Comparison of ENCODE assay signal across 13 cellular contexts in the genomic region with DNA sequence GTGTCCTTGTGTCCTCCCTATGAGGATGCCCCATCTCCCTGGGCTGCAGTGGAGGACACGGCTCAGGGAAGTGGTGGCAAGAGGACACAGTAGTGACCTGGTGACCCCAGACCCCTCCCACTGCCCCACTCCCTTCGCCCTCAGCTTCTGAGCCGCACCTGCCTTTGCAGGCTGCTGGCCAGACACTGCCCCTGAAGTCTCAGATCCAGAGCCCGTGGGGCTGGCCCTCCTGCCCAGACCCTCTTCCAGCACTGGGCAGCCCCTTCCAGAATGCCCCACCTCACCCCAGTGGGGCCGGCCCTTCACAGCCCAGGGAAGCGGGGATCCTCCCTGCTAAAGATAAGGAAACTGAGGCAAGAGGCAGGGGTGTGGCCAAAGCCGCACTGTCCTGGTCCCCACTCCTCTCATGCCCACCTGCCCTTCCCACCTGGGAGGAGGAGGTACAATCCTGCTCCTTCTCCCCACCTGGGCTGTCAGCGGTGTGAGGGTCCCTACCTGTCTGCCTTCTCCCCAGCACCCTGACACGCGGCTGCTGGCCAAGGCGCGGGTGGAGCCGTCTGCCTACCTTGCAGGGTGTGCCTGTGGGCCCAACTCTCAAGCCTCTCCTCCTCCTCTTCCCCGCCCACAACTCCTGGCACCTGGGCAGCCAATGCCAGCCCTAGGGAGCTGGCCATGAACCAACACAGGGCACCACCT. TPM values are rescaled to one million over a fixed set of nuclear protein-coding genes. Genes with fewer than 3 reads are reported as not detected.
DNase-seq lines count a peak whose midpoint lies in the region; ATAC-seq and TF ChIP-seq lines count a peak whose summit lies in the region.
"Had no signal": no experiment of that assay in that cellular context is flagged by ENCODE, and none has a peak within 500 bp of the region (broad histone marks: within the 10 kb centered on the region; RNA-seq: fewer than 3 reads in every experiment).

No MANE protein-coding gene starts in this region.

- H3K9ac ChIP-seq in colonic mucosa (ENCODE audit: low read depth in 2 of 2, low read length in 2 of 2) = peak overlapping the region in 1 of 2 donors; percentile 40

- peak; percentile 28 for DNase-seq in Right ventricle myocardium superior
- no peak for DNase-seq in cardiac septum (ENCODE audit: low spot score)
- DNase-seq in colonic mucosa = peak; percentile 81
- DNase-seq in mucosa of gallbladder (ENCODE audit: low spot score) = peak; percentile 52
- no peak for DNase-seq in effector memory CD4-positive, alpha-beta T cell
- DNase-seq in DMS53 treated with DMSO at 0.1 percent for 48 hours (lab: John Stamatoyannopoulos, UW; ENCODE audit: unreplicated experiment) = no peak
- DNase-seq in activated T-cell treated with anti-CD3 and anti-CD28 coated beads, Interleukin-2, amount 50 U/mL, for 24 hours = no peak
- DNase-seq in nephron progenitor cell = no peak
- DNase-seq: H9, NCI-H1930, SIG-M5 had no signal

- intact Hi-C loops in Right ventricle myocardium superior (cut with DNase I) = no loop called here
- intact Hi-C loops in cardiac septum (cut with DNase I) = no loop called here
- intact Hi-C loops in colonic mucosa (cut with DNase I) = no loop called here

- H3K27me3 Mint-ChIP-seq in activated T-cell treated with anti-CD3 and anti-CD28 coated beads, Interleukin-2, amount 50 U/mL, for 24 hours = no peaks in the 10 kb centered on the region
- H3K27me3 Mint-ChIP-seq in nephron progenitor cell (ENCODE audit: low read depth, poor library complexity) = peaks cover 4% of the 10 kb centered on the region

- H3K27ac Mint-ChIP-seq in activated T-cell treated with anti-CD3 and anti-CD28 coated beads, Interleukin-2, amount 50 U/mL, for 24 hours = no peak overlapping the region
- H3K27ac Mint-ChIP-seq in nephron progenitor cell = no peak overlapping the region
- H3K27ac Mint-ChIP-seq: H9 had no signal

- H3K4me1 ChIP-seq in colonic mucosa = no peaks in the 10 kb centered on the region
- H3K4me1 ChIP-seq in effector memory CD4-positive, alpha-beta T cell (ENCODE audit: control insufficient read depth, insufficient read depth, low read length, poor library complexity, severe bottlenecking) = no peaks in the 10 kb centered on the region

- H3K27me3 ChIP-seq in colonic mucosa = no peaks in the 10 kb centered on the region
- H3K27me3 ChIP-seq in effector memory CD4-positive, alpha-beta T cell (replicated peaks; ENCODE audit: control insufficient read depth, insufficient read depth, low read length, poor library complexity, severe bottlenecking) = no peaks in the 10 kb centered on the region

- no peaks in the 10 kb centered on the region for H3K36me3 ChIP-seq in colonic mucosa
- H3K36me3 ChIP-seq in effector memory CD4-positive, alpha-beta T cell (ENCODE audit: control insufficient read depth, insufficient read depth, low read length) = no peaks in the 10 kb centered on the region

- ATAC-seq in Right ventricle myocardium superior (ENCODE audit: poor library complexity) = peak; percentile 11

- TF ChIP-seq CTCF in colonic mucosa (IDR thresholded peaks at IDR 0.05) (no peak), nephron progenitor cell (IDR thresholded peaks at IDR 0.05) (no peak)

- H3K9me3 Mint-ChIP-seq in activated T-cell treated with anti-CD3 and anti-CD28 coated beads, Interleukin-2, amount 50 U/mL, for 24 hours = no peaks in the 10 kb centered on the region
- H3K9me3 Mint-ChIP-seq in nephron progenitor cell = no peaks in the 10 kb centered on the region
- H3K9me3 Mint-ChIP-seq: H9 had no signal

- no peaks in the 10 kb centered on the region for H3K4me1 Mint-ChIP-seq in activated T-cell treated with anti-CD3 and anti-CD28 coated beads, Interleukin-2, amount 50 U/mL, for 24 hours (ENCODE audit: low read depth)
- no peaks in the 10 kb centered on the region for H3K4me1 Mint-ChIP-seq in nephron progenitor cell
- H3K4me1 Mint-ChIP-seq: H9 had no signal

- no peak overlapping the region for H3K4me3 Mint-ChIP-seq in activated T-cell treated with anti-CD3 and anti-CD28 coated beads, Interleukin-2, amount 50 U/mL, for 24 hours
- H3K4me3 Mint-ChIP-seq in nephron progenitor cell = no peak overlapping the region
- H3K4me3 Mint-ChIP-seq: H9 had no signal

- H3K36me3 Mint-ChIP-seq in activated T-cell treated with anti-CD3 and anti-CD28 coated beads, Interleukin-2, amount 50 U/mL, for 24 hours (ENCODE audit: low read depth) = no peaks in the 10 kb centered on the region
- H3K36me3 Mint-ChIP-seq in nephron progenitor cell (ENCODE audit: low read depth) = no peaks in the 10 kb centered on the region

- no peak overlapping the region for H3K27ac ChIP-seq in colonic mucosa
- no peak overlapping the region for H3K27ac ChIP-seq in effector memory CD4-positive, alpha-beta T cell (ENCODE audit: insufficient read depth, low read length, poor library complexity, severe bottlenecking)
- H3K27ac ChIP-seq: C4-2B had no signal

- no peak overlapping the region for H3K4me3 ChIP-seq in colonic mucosa
- no peak overlapping the region for H3K4me3 ChIP-seq in effector memory CD4-positive, alpha-beta T cell (ENCODE audit: insufficient read depth, low read depth, low read length, poor library complexity, severe bottlenecking)

- no peaks in the 10 kb centered on the region for H3K9me3 ChIP-seq in colonic mucosa
- no peaks in the 10 kb centered on the region for H3K9me3 ChIP-seq in effector memory CD4-positive, alpha-beta T cell (ENCODE audit: control insufficient read depth, low read length)

RNA-seq across cellular contexts. Expression of gene TRPM5, which starts 17.3 kb away (rescaled TPM):
- total RNA-seq in Right ventricle myocardium superior (not detected), cardiac septum (not detected), colonic mucosa (1 to 10 TPM; 1.3 to 1.9 TPM), mucosa of gallbladder (4.4 TPM)
- total RNA-seq: A172 had no signal

RNA-seq across cellular contexts. Expression of gene KCNQ1, which starts 17.8 kb away (rescaled TPM):
- total RNA-seq in Right ventricle myocardium superior (33.4 TPM), cardiac septum (43.0 TPM), colonic mucosa (10 to 100 TPM; 51.4 to 55.8 TPM), mucosa of gallbladder (96.4 TPM)

RNA-seq across cellular contexts. Expression of gene TSSC4, which starts 26.4 kb away (rescaled TPM):
- 36.2 TPM for total RNA-seq in Right ventricle myocardium superior
- total RNA-seq in cardiac septum = 36.2 TPM
- 10 to 100 TPM; 35.6 to 59.0 TPM for total RNA-seq in colonic mucosa
- total RNA-seq in mucosa of gallbladder = 50.5 TPM

RNA-seq across cellular contexts. Expression of gene CD81, which starts 49.9 kb away (rescaled TPM):
- total RNA-seq in Right ventricle myocardium superior (457 TPM), cardiac septum (663 TPM), colonic mucosa (100 to 1,000 TPM; 185 to 208 TPM), mucosa of gallbladder (746 TPM)

Comparison
In these comparisons a context has a peak if more than half of its experiments do, and no peak if none do; other contexts are left out.
1. DNase-seq: peak in Right ventricle myocardium superior (single experiment), colonic mucosa (single experiment) and mucosa of gallbladder (single experiment); none in cardiac septum (single experiment), effector memory CD4-positive, alpha-beta T cell (0 of 3), DMS53 treated with DMSO at 0.1 percent for 48 hours (single experiment), activated T-cell treated with anti-CD3 and anti-CD28 coated beads, Interleukin-2, amount 50 U/mL, for 24 hours (single experiment) and nephron progenitor cell (single experiment).